8 cellular contexts compared by ENCODE assay signal in genomic region chr5:36305571-36306326, GRCh38. TPM values are rescaled to one million over a fixed set of nuclear protein-coding genes. Genes with fewer than 3 reads are reported as not detected.
A peak's percentile ranks its signal among the peaks of the same experiment; 100 is the strongest.
DNase-seq lines count a peak whose midpoint lies in the region; ATAC-seq, FAIRE-seq and TF ChIP-seq lines count a peak whose summit lies in the region.

No MANE protein-coding gene starts in this region.

- H3K9me3 ChIP-seq in DOHH2 (ENCODE audit: control insufficient read depth, insufficient read depth, low read length) = no peaks in the 10 kb centered on the region
- no peaks in the 10 kb centered on the region for H3K9me3 ChIP-seq in SJCRH30 (replicated peaks)
- no peaks in the 10 kb centered on the region for H3K9me3 ChIP-seq in H1 (ENCODE audit: insufficient read depth in 2 of 2, low read depth in 1 of 2, low read length in 1 of 2)
- no peaks in the 10 kb centered on the region for H3K9me3 ChIP-seq in effector memory CD4-positive, alpha-beta T cell (ENCODE audit: control insufficient read depth, low read length)

- peaks cover 37% of the 10 kb centered on the region for H3K4me1 ChIP-seq in DOHH2 (ENCODE audit: control insufficient read depth, low read length)
- H3K4me1 ChIP-seq in SJCRH30 = peaks cover 9% of the 10 kb centered on the region; the same call in 1 of the 2 replicates
- H3K4me1 ChIP-seq in H1 (replicated peaks in 1 of 4; ENCODE audit: control insufficient read depth in 3 of 4, insufficient read depth in 4 of 4, low read length in 3 of 4) = no peaks in the 10 kb centered on the region
- H3K4me1 ChIP-seq in mesendoderm (ENCODE audit: control insufficient read depth, low read depth, low read length) = no peaks in the 10 kb centered on the region
- H3K4me1 ChIP-seq in effector memory CD4-positive, alpha-beta T cell (ENCODE audit: control insufficient read depth, insufficient read depth, low read length, poor library complexity, severe bottlenecking) = no peaks in the 10 kb centered on the region

- no peak overlapping the region for H4K5ac ChIP-seq in H1 (ENCODE audit: insufficient read length, low read depth, low read length)
- H4K5ac ChIP-seq in mesendoderm (ENCODE audit: low read length) = no peak overlapping the region

- no peak overlapping the region for H3K14ac ChIP-seq in H1 (ENCODE audit: insufficient read length)

- H3K4me2 ChIP-seq in DOHH2 (ENCODE audit: low read length) (no peak overlapping the region), H1 (ENCODE audit: insufficient read depth in 1 of 2, low read depth in 2 of 2, low read length in 2 of 2) (no peak overlapping the region), mesendoderm (ENCODE audit: low read length) (no peak overlapping the region)

- POLR2A ChIA-PET in H1 (lab: Charles Lee; ENCODE audit: partially characterized antibody) = no interaction called here

- H3K79me2 ChIP-seq in DOHH2 (ENCODE audit: control insufficient read depth, low read length) (no peaks in the 10 kb centered on the region), H1 (ENCODE audit: control insufficient read depth in 1 of 2, insufficient read depth in 2 of 2, low read length in 2 of 2) (no peaks in the 10 kb centered on the region), mesendoderm (ENCODE audit: control insufficient read depth, insufficient read depth, low read length) (no peaks in the 10 kb centered on the region)

- 54% methylated on average over 4 of the region's 4 CpGs; no CpG with 5 or more reads in 1 of the 2 experiments for WGBS in H1 (ENCODE audit: extremely low coverage in 1 of 2, insufficient coverage in 1 of 2, insufficient read length in 1 of 2, insufficient replicate concordance in 2 of 2, low coverage in 1 of 2, low lambda C conversion rate in 2 of 2, missing lambda C conversion rate in 1 of 2), 2 experiments
- WGBS in mesendoderm (ENCODE audit: extremely low coverage, insufficient coverage, low lambda C conversion rate) = no CpG with 5 or more reads among the region's 4 CpGs

- H3K27me3 ChIP-seq in DOHH2 (ENCODE audit: control insufficient read depth, low read length) (no peaks in the 10 kb centered on the region), SJCRH30 (no peaks in the 10 kb centered on the region), H1 (replicated peaks in 1 of 4; ENCODE audit: control insufficient read depth in 3 of 4, extremely low read depth in 1 of 4, insufficient read depth in 3 of 4, low read length in 3 of 4) (no peaks in the 10 kb centered on the region), mesendoderm (ENCODE audit: insufficient read depth, low read length, poor library complexity) (no peaks in the 10 kb centered on the region)
- no peaks in the 10 kb centered on the region for H3K27me3 ChIP-seq in effector memory CD4-positive, alpha-beta T cell (replicated peaks; ENCODE audit: control insufficient read depth, insufficient read depth, low read length, poor library complexity, severe bottlenecking)

- H3K56ac ChIP-seq in H1 (replicated peaks; ENCODE audit: insufficient read length, low read depth, low read length) (no peak overlapping the region), mesendoderm (ENCODE audit: low read length) (no peak overlapping the region)

- H2AFZ ChIP-seq in H1 (ENCODE audit: low read length) = no peak overlapping the region

- CTCF ChIA-PET in H1 (lab: Charles Lee; ENCODE audit: partially characterized antibody) = interaction anchor here (0.8 to 3.1 kb wide), 24 partner anchors 8 to 177 kb away, joined by 3 to 30 read pairs (median 4); no protein-coding TSS in a partner anchor

- no peaks in the 10 kb centered on the region for H3K9me2 ChIP-seq in DOHH2 (replicated peaks; ENCODE audit: control insufficient read depth, low read length)

- H3K79me1 ChIP-seq in H1 (ENCODE audit: low read depth, low read length) (no peaks in the 10 kb centered on the region), mesendoderm (ENCODE audit: low read length) (no peaks in the 10 kb centered on the region)

- H2BK20ac ChIP-seq in H1 (ENCODE audit: low read length) = no peak overlapping the region

- H4K91ac ChIP-seq in H1 (replicated peaks; ENCODE audit: insufficient read length, low read length) = no peak overlapping the region

- no peak overlapping the region for H3K23ac ChIP-seq in H1 (ENCODE audit: insufficient read length)
- no peak overlapping the region for H3K23ac ChIP-seq in mesendoderm (ENCODE audit: low read length)

- no peak overlapping the region for H3K27ac ChIP-seq in DOHH2 (ENCODE audit: low read depth, low read length)
- no peak overlapping the region for H3K27ac ChIP-seq in SJCRH30
- H3K27ac ChIP-seq in H1 (ENCODE audit: low read depth, low read length) = no peak overlapping the region
- H3K27ac ChIP-seq in mesendoderm (ENCODE audit: low read depth, low read length) = no peak overlapping the region
- no peak overlapping the region for H3K27ac ChIP-seq in effector memory CD4-positive, alpha-beta T cell (ENCODE audit: insufficient read depth, low read length, poor library complexity, severe bottlenecking)

- no peak overlapping the region for H2BK120ac ChIP-seq in H1 (replicated peaks; ENCODE audit: low read depth, low read length)
- no peak overlapping the region for H2BK120ac ChIP-seq in mesendoderm (ENCODE audit: low read depth, low read length)

- H2BK5ac ChIP-seq in H1 (ENCODE audit: low read depth, low read length) (no peak overlapping the region), mesendoderm (ENCODE audit: low read length) (no peak overlapping the region)

- TF ChIP-seq CTCF in DOHH2 (IDR thresholded peaks at IDR 0.05; ENCODE audit: low read depth, low read length, poor library complexity, severe bottlenecking) (peak; percentile 78), H1 (IDR thresholded peaks at IDR 0.05; ENCODE audit: control extremely low read depth in 1 of 3, insufficient read depth in 1 of 3, low read depth in 1 of 3, low read length in 3 of 3) (peak; percentile 49 to 77 (median 76))

- TF ChIP-seq EP300 in H1 (IDR thresholded peaks at IDR 0.05; ENCODE audit: borderline replicate concordance in 1 of 2, low read depth in 2 of 2, low read length in 2 of 2) = no peak

- peak; percentile 70 for FAIRE-seq in H1 (lab: Jason Lieb, UNC)

- H4K8ac ChIP-seq in H1 (ENCODE audit: extremely low read depth, insufficient read depth, low read length) (no peak overlapping the region), mesendoderm (ENCODE audit: low read depth, low read length) (no peak overlapping the region)

- no peak overlapping the region for H2BK12ac ChIP-seq in H1 (ENCODE audit: low read depth, low read length)

- H2BK15ac ChIP-seq in H1 (ENCODE audit: low read length) (no peak overlapping the region), mesendoderm (replicated peaks; ENCODE audit: low read depth) (no peak overlapping the region)

- no peak overlapping the region for H2AK5ac ChIP-seq in H1 (ENCODE audit: low read depth, low read length)
- H2AK5ac ChIP-seq in mesendoderm (ENCODE audit: low read length) = no peak overlapping the region

- H3K9ac ChIP-seq in H1 (replicated peaks in 1 of 4; ENCODE audit: extremely low read depth in 1 of 4, low read depth in 3 of 4, low read length in 3 of 4) (no peak overlapping the region), mesendoderm (ENCODE audit: low read length) (no peak overlapping the region)

- H3K23me2 ChIP-seq in H1 (ENCODE audit: low read depth, low read length) = no peaks in the 10 kb centered on the region

- DNase-seq in MV-4-11 (lab: John Stamatoyannopoulos, UW) (peak; percentile 23), SJCRH30 (peak; percentile 57 to 78), H1 (ENCODE audit: low read depth in 1 of 2, low spot score in 2 of 2) (no peak), mesendoderm (peak; percentile 51), 8988T (no peak)
- no peak for DNase-seq in effector memory CD4-positive, alpha-beta T cell

- H3K18ac ChIP-seq in H1 (ENCODE audit: extremely low read depth, low read length) (no peak overlapping the region), mesendoderm (ENCODE audit: low read length) (no peak overlapping the region)

- no peaks in the 10 kb centered on the region for H3K36me3 ChIP-seq in DOHH2 (ENCODE audit: control insufficient read depth, low read length)
- H3K36me3 ChIP-seq in SJCRH30 = no peaks in the 10 kb centered on the region
- H3K36me3 ChIP-seq in H1 (ENCODE audit: control insufficient read depth in 2 of 4, insufficient read depth in 4 of 4, low read length in 3 of 4) = no peaks in the 10 kb centered on the region
- no peaks in the 10 kb centered on the region for H3K36me3 ChIP-seq in mesendoderm (ENCODE audit: control insufficient read depth, insufficient read depth, low read length)
- H3K36me3 ChIP-seq in effector memory CD4-positive, alpha-beta T cell (ENCODE audit: control insufficient read depth, insufficient read depth, low read length) = no peaks in the 10 kb centered on the region

- no peak for TF ChIP-seq POLR2A in H1 (IDR thresholded peaks at IDR 0.05; ENCODE audit: control extremely low read depth in 1 of 2, low read depth in 2 of 2, low read length in 2 of 2)

- peak; percentile 69 for ATAC-seq in GM21619 (IDR thresholded peaks at IDR 0.05; ENCODE audit: unreplicated experiment)

- H4K20me1 ChIP-seq in DOHH2 (ENCODE audit: control insufficient read depth, insufficient read depth, low read depth, low read length) = no peaks in the 10 kb centered on the region
- H4K20me1 ChIP-seq in H1 (replicated peaks in 1 of 2; ENCODE audit: control insufficient read depth in 1 of 2, insufficient read depth in 2 of 2, low read length in 2 of 2) = no peaks in the 10 kb centered on the region

- H3K4me3 ChIP-seq in DOHH2 (ENCODE audit: low read length) = no peak overlapping the region
- no peak overlapping the region for H3K4me3 ChIP-seq in SJCRH30
- H3K4me3 ChIP-seq in H1 (ENCODE audit: extremely low read depth in 1 of 4, insufficient read depth in 2 of 4, low read depth in 3 of 4, low read length in 4 of 4) = no peak overlapping the region
- H3K4me3 ChIP-seq in mesendoderm (ENCODE audit: low read length) = no peak overlapping the region
- no peak overlapping the region for H3K4me3 ChIP-seq in effector memory CD4-positive, alpha-beta T cell (ENCODE audit: insufficient read depth, low read depth, low read length, poor library complexity, severe bottlenecking)

- peak; percentile 85 to 88 for TF ChIP-seq RAD21 in H1 (IDR thresholded peaks at IDR 0.05 in 1 of 2, conservative IDR thresholded peaks at IDR 0.05 in 1 of 2; ENCODE audit: low read depth in 2 of 2, low read length in 2 of 2)

- H3F3A ChIP-seq in DOHH2 (ENCODE audit: control insufficient read depth, insufficient read depth) = no peaks in the 10 kb centered on the region

- H3K4ac ChIP-seq in H1 (replicated peaks; ENCODE audit: insufficient read length, low read depth, low read length) = no peak overlapping the region
- no peak overlapping the region for H3K4ac ChIP-seq in mesendoderm (ENCODE audit: low read depth, low read length)

RNA-seq across cellular contexts. Expression of gene RANBP3L, which starts 4.0 kb away (rescaled TPM):
- 0.73 and 0.93 TPM in 2 replicates for total RNA-seq in SJCRH30 (2014; rRNA removed; shearing (Covaris generic))
- not detected in 2 replicates for total RNA-seq in H1 (2021; fragmentation: NEBNext Ultra II Directional; extraction: Animal tissue kit (Norgen Biotek cat#: 25700))
- not detected in 2 replicates for polyA plus RNA-seq in H1 (2011; rRNA removed)
- not detected for polyA plus RNA-seq in H1 (2011; cell fraction: cytosol; rRNA removed)
- polyA plus RNA-seq in H1 (2011; cell fraction: nucleus; rRNA removed) = not detected
- polyA plus RNA-seq in H1 (2012, experiment 1 of 2) = not detected in 4 replicates
- polyA plus RNA-seq in H1 (2012, experiment 2 of 2) = not detected
- polyA plus RNA-seq in H1 (2013, experiment 1 of 2) = not detected
- not detected for polyA plus RNA-seq in H1 (2013, experiment 2 of 2)
- not detected in 2 replicates for polyA minus RNA-seq in H1 (2011; rRNA and poly(A)+ RNA removed)
- polyA minus RNA-seq in H1 (2011; cell fraction: cytosol; rRNA and poly(A)+ RNA removed) = not detected
- polyA minus RNA-seq in H1 (2011; cell fraction: nucleus; rRNA and poly(A)+ RNA removed) = not detected
- not detected for polyA plus RNA-seq in mesendoderm (2013, experiment 1 of 2)
- polyA plus RNA-seq in mesendoderm (2013, experiment 2 of 2) = not detected

Comparison
In these comparisons a context has a peak if more than half of its experiments do, and no peak if none do; other contexts are left out.
1. DNase-seq: peak in MV-4-11 (single experiment), SJCRH30 (2 of 2) and mesendoderm (single experiment); none in H1 (0 of 2), 8988T (single experiment) and effector memory CD4-positive, alpha-beta T cell (0 of 3).